In genomic region chr5:86613459-86613858, GRCh38 we compare ENCODE assay signal across 22 cellular contexts. TPM values are rescaled to one million over a fixed set of nuclear protein-coding genes. Genes with fewer than 3 reads are reported as not detected.
DNase-seq lines count a peak whose midpoint lies in the region; ATAC-seq lines count a peak whose summit lies in the region.
"Had no signal": no experiment of that assay in that cellular context is flagged by ENCODE, and none has a peak within 500 bp of the region (broad histone marks: within the 10 kb centered on the region; RNA-seq: fewer than 3 reads in every experiment).

No MANE protein-coding gene starts in this region.

- DNase-seq in NOMO-1 treated with DMSO at 0.1 percent for 48 hours (lab: John Stamatoyannopoulos, UW; ENCODE audit: unreplicated experiment) (peak; percentile 10), NOMO-1 treated with dmso at 0.1 percent for 144 hours (lab: John Stamatoyannopoulos, UW; ENCODE audit: unreplicated experiment) (no peak), adipocyte (ENCODE audit: low read depth) (peak; percentile 31), fibroblast of peridontal ligament (ENCODE audit: extremely low read depth) (peak; percentile 35), pons (ENCODE audit: low spot score) (no peak), Karpas-422 (no peak)
- DNase-seq: 8988T; AML-193; C1 segment of cervical spinal cord; CD8-positive, alpha-beta T cell; DND-41; MG63; NCI-H1105; NCI-H146; NCI-H2029; NCI-H226; NCI-H524; NCI-H774; NK-92 treated with Interleukin-12 subunit alpha and Interleukin-12 subunit beta, amount 100 ng/mL, for 24 hours; Peyer's patch had no signal

- H3K27ac ChIP-seq in Karpas-422 (ENCODE audit: low read length): no peak overlapping the region
- H3K27ac ChIP-seq: Peyer's patch, SJSA1 had no signal

- H3K9me3 ChIP-seq in adipocyte (ENCODE audit: control insufficient read depth, low read length) (no peaks in the 10 kb centered on the region), Karpas-422 (ENCODE audit: low read length) (no peaks in the 10 kb centered on the region)
- H3K9me3 ChIP-seq: MG63, Peyer's patch, SJSA1 had no signal

- H3K4me2 ChIP-seq in Karpas-422 (ENCODE audit: low read depth, low read length, poor library complexity, severe bottlenecking): no peak overlapping the region

- H3K27me3 ChIP-seq in adipocyte (replicated peaks; ENCODE audit: control insufficient read depth, insufficient read depth, low read length) (no peaks in the 10 kb centered on the region), Karpas-422 (ENCODE audit: low read length) (no peaks in the 10 kb centered on the region)
- H3K27me3 ChIP-seq: MG63, Peyer's patch, SJSA1 had no signal

- H3K4me3 ChIP-seq in adipocyte (ENCODE audit: low read length) (no peak overlapping the region), Karpas-422 (ENCODE audit: low read length) (no peak overlapping the region)
- H3K4me3 ChIP-seq: MG63, Peyer's patch, SJSA1 had no signal

- no peak overlapping the region for H2AFZ ChIP-seq in Karpas-422 (ENCODE audit: low read length)

- ATAC-seq in HG03039 (IDR thresholded peaks at IDR 0.05; ENCODE audit: unreplicated experiment): no peak
- ATAC-seq: CD8-positive, alpha-beta T cell had no signal

- no peaks in the 10 kb centered on the region for H4K20me1 ChIP-seq in Karpas-422 (ENCODE audit: insufficient read depth, low read depth, low read length)

- peaks cover 13% of the 10 kb centered on the region for H3K4me1 ChIP-seq in adipocyte (ENCODE audit: control insufficient read depth, insufficient read depth, low read length)
- H3K4me1 ChIP-seq in Karpas-422 (ENCODE audit: low read length): no peaks in the 10 kb centered on the region
- H3K4me1 ChIP-seq: Peyer's patch, SJSA1 had no signal

- no peaks in the 10 kb centered on the region for H3K9me2 ChIP-seq in Karpas-422 (replicated peaks; ENCODE audit: insufficient read depth, low read length)

- H3K9ac ChIP-seq in adipocyte (ENCODE audit: low read length): no peak overlapping the region
- H3K9ac ChIP-seq in Karpas-422 (ENCODE audit: low read length): no peak overlapping the region

- no peaks in the 10 kb centered on the region for H3K36me3 ChIP-seq in adipocyte (ENCODE audit: control insufficient read depth, insufficient read depth, low read length, severe bottlenecking)
- H3K36me3 ChIP-seq in Karpas-422 (ENCODE audit: insufficient read depth, low read length): no peaks in the 10 kb centered on the region
- H3K36me3 ChIP-seq: Peyer's patch had no signal

- peaks cover 7% of the 10 kb centered on the region for H3K79me2 ChIP-seq in Karpas-422 (ENCODE audit: low read length)

RNA-seq across cellular contexts. Expression of gene COX7C, which starts 4.3 kb away (rescaled TPM):
- 342 and 598 TPM in 2 replicates for total RNA-seq in Karpas-422 (2014; rRNA removed; shearing (Covaris generic); ENCODE audit: low replicate concordance)

Comparison
In these comparisons a context has a peak if more than half of its experiments do, and no peak if none do; other contexts are left out.
1. DNase-seq: peak in NOMO-1 treated with DMSO at 0.1 percent for 48 hours (single experiment), adipocyte (single experiment) and fibroblast of peridontal ligament (single experiment); none in NOMO-1 treated with dmso at 0.1 percent for 144 hours (single experiment), pons (single experiment) and Karpas-422 (single experiment).